In genomic region chr10:16626697-16627096, GRCh38 we compare ENCODE assay signal across 29 cellular contexts.
"Had no signal": no experiment of that assay in that cellular context is flagged by ENCODE, and none has a peak within 500 bp of the region (broad histone marks: within the 10 kb centered on the region; RNA-seq: fewer than 3 reads in every experiment).

No MANE protein-coding gene starts in this region.

- H3K4me3 ChIP-seq: adrenal gland, ascending aorta, colonic mucosa, dorsolateral prefrontal cortex, esophagus squamous epithelium, gastroesophageal sphincter, lower lobe of right lung, pancreas, psoas muscle, right atrium auricular region, spleen, thoracic aorta, vagina had no signal

- H3K4me3 Mint-ChIP-seq: activated CD4-positive, alpha-beta T cell treated with anti-CD3 and anti-CD28 coated beads, Interleukin-2, amount 10 ng/mL, durations not matched to agents 24 days and 14 days; activated CD8-positive, alpha-beta T cell treated with anti-CD3 and anti-CD28 coated beads for 36 hours; activated T-helper 1 cell treated with anti-CD3 and anti-CD28 coated beads, Interleukin-12 subunit alpha, Interleukin-12 subunit beta, Interleukin-2, Interleukin-4 antibody, amounts not matched to agents 30 ng/mL and 10 ng/mL and 1 ng/mL, durations not matched to agents 14 hours and 24 hours and 36 hours; effector memory CD8-positive, alpha-beta T cell; mesothelial cell of epicardium; natural killer cell; type B pancreatic cell had no signal

- H3K36me3 Mint-ChIP-seq: mesothelial cell of epicardium, natural killer cell, type B pancreatic cell had no signal

- DNase-seq: activated CD4-positive, alpha-beta T cell treated with anti-CD3 and anti-CD28 coated beads, Interleukin-2, amount 10 ng/mL, durations not matched to agents 24 days and 14 days; activated CD8-positive, alpha-beta T cell treated with anti-CD3 and anti-CD28 coated beads for 36 hours; adrenal gland; central memory CD4-positive, alpha-beta T cell; colonic mucosa; dorsolateral prefrontal cortex; effector memory CD8-positive, alpha-beta T cell; esophagus squamous epithelium; head of caudate nucleus; hypothalamus; kidney; lower lobe of right lung; natural killer cell; pancreas; psoas muscle; spleen; stimulated activated CD4-positive, alpha-beta T cell treated with anti-CD3 and anti-CD28 coated beads, Interleukin-4, amount 100 ng/mL, for 1 hour; stimulated activated naive CD4-positive, alpha-beta T cell treated with Interleukin-2 at 50 U/mL for 16 hours had no signal

- H3K36me3 ChIP-seq: adrenal gland, ascending aorta, colonic mucosa, esophagus squamous epithelium, gastroesophageal sphincter, lower lobe of right lung, pancreas, right atrium auricular region, thoracic aorta, vagina had no signal

- H3K4me1 ChIP-seq: adrenal gland, ascending aorta, colonic mucosa, esophagus squamous epithelium, gastroesophageal sphincter, lower lobe of right lung, psoas muscle, right atrium auricular region, spleen, vagina had no signal

- H3K9me3 ChIP-seq: adrenal gland, ascending aorta, colonic mucosa, esophagus squamous epithelium, gastroesophageal sphincter, lower lobe of right lung, pancreas, psoas muscle, right atrium auricular region, thoracic aorta, vagina had no signal

- H3K27me3 ChIP-seq: adrenal gland, ascending aorta, colonic mucosa, dorsolateral prefrontal cortex, esophagus squamous epithelium, gastroesophageal sphincter, pancreas, right atrium auricular region, spleen, vagina had no signal

- ATAC-seq: activated CD4-positive, CD25-positive, alpha-beta regulatory T cell treated with anti-CD3 and anti-CD28 coated beads, Interleukin-2, amount 50 U/mL, for 24 hours; activated CD8-positive, alpha-beta T cell treated with anti-CD3 and anti-CD28 coated beads for 36 hours; activated naive CD4-positive, alpha-beta T cell treated with anti-CD3 and anti-CD28 coated beads, Interleukin-2, amount 50 U/mL, for 72 hours; effector memory CD8-positive, alpha-beta T cell; gastroesophageal sphincter; left lobe of liver; lower lobe of right lung; natural killer cell; pancreas; psoas muscle had no signal

- H3K27ac Mint-ChIP-seq: activated CD4-positive, alpha-beta T cell treated with anti-CD3 and anti-CD28 coated beads, Interleukin-2, amount 10 ng/mL, durations not matched to agents 24 days and 14 days; activated CD8-positive, alpha-beta T cell treated with anti-CD3 and anti-CD28 coated beads for 36 hours; activated naive CD4-positive, alpha-beta T cell treated with anti-CD3 and anti-CD28 coated beads, Interleukin-2, amount 50 U/mL, for 72 hours; activated T-helper 1 cell treated with anti-CD3 and anti-CD28 coated beads, Interleukin-12 subunit alpha, Interleukin-12 subunit beta, Interleukin-2, Interleukin-4 antibody, amounts not matched to agents 30 ng/mL and 10 ng/mL and 1 ng/mL, durations not matched to agents 14 hours and 24 hours and 36 hours; effector memory CD8-positive, alpha-beta T cell; mesothelial cell of epicardium; natural killer cell; type B pancreatic cell had no signal

- H3K4me1 Mint-ChIP-seq: activated CD4-positive, alpha-beta T cell treated with anti-CD3 and anti-CD28 coated beads, Interleukin-2, amount 10 ng/mL, durations not matched to agents 24 days and 14 days; mesothelial cell of epicardium had no signal

- H3K27ac ChIP-seq: adrenal gland, ascending aorta, colonic mucosa, dorsolateral prefrontal cortex, esophagus squamous epithelium, gastroesophageal sphincter, lower lobe of right lung, pancreas, psoas muscle, right atrium auricular region, spleen, thoracic aorta, vagina had no signal

- H3K9me3 Mint-ChIP-seq: effector memory CD8-positive, alpha-beta T cell; mesothelial cell of epicardium; type B pancreatic cell had no signal
